Comparison of ENCODE assay signal across 8 cellular contexts in genomic region chr14:75279739-75280447, GRCh38. TPM values are rescaled to one million over a fixed set of nuclear protein-coding genes. Genes with fewer than 3 reads are reported as not detected.
DNase-seq lines count a peak whose midpoint lies in the region; ATAC-seq and TF ChIP-seq lines count a peak whose summit lies in the region.

No MANE protein-coding gene starts in this region.

- CTCF ChIA-PET in T-cell (lab: Charles Lee): interaction anchor here in 1 of 2 donors (1.1 to 2.4 kb wide), 2 partner anchors 14 to 15 kb away, joined by 9 read pairs; no protein-coding TSS in a partner anchor

- H4K20me1 ChIP-seq in fibroblast of lung (ENCODE audit: control insufficient read depth, extremely low read depth, insufficient read depth, low read length): no peaks in the 10 kb centered on the region
- H4K20me1 ChIP-seq in neural cell (ENCODE audit: insufficient read depth): no peaks in the 10 kb centered on the region

- H3K4me3 Mint-ChIP-seq in T-cell: peak overlapping the region; percentile 83 to 95 (median 92)

- peaks cover 4% of the 10 kb centered on the region for H3F3A ChIP-seq in neural cell (ENCODE audit: insufficient read depth, low read length, poor library complexity, severe bottlenecking)

- no peaks in the 10 kb centered on the region for H3K9me3 ChIP-seq in fibroblast of lung (ENCODE audit: control insufficient read depth, insufficient read depth, low read depth, low read length)
- no peaks in the 10 kb centered on the region for H3K9me3 ChIP-seq in neural cell (ENCODE audit: low read length)

- DNase-seq in ELF-1 (ENCODE audit: low read depth, low spot score) (peak; percentile 65), T-cell (peak in 2 of 34 experiments; percentile 24 to 30), fibroblast of lung (ENCODE audit: low read depth in 2 of 2) (peak; percentile 25 to 27), AML-193 (lab: John Stamatoyannopoulos, UW) (no peak), OCI-M2 (lab: John Stamatoyannopoulos, UW; ENCODE audit: unreplicated experiment) (no peak)

- peaks cover 2% of the 10 kb centered on the region for H3K4me1 ChIP-seq in fibroblast of lung (ENCODE audit: control insufficient read depth, extremely low read depth, insufficient read depth, low read length)

- peaks cover 7% of the 10 kb centered on the region for H3K36me3 ChIP-seq in fibroblast of lung (ENCODE audit: control insufficient read depth, insufficient read depth, low read length)
- H3K36me3 ChIP-seq in neural cell (ENCODE audit: insufficient read depth, low read length): no peaks in the 10 kb centered on the region

- H3K4me2 ChIP-seq in fibroblast of lung (ENCODE audit: extremely low read depth, insufficient read depth, low read length): peak overlapping the region; percentile 90
- peak overlapping the region; percentile 91 for H3K4me2 ChIP-seq in neural cell (ENCODE audit: low read length)

- H3K27ac ChIP-seq in fibroblast of lung (ENCODE audit: insufficient read depth, low read length) (peak overlapping the region; percentile 98), neural cell (ENCODE audit: low read length) (peak overlapping the region; percentile 92)

- TF ChIP-seq CTCF in fibroblast of lung (conservative IDR thresholded peaks at IDR 0.05 in 1 of 2, IDR thresholded peaks at IDR 0.05 in 1 of 2; ENCODE audit: low read depth in 1 of 2, low read length in 2 of 2): no peak
- TF ChIP-seq CTCF in neural cell (IDR thresholded peaks at IDR 0.05; ENCODE audit: poor library complexity, severe bottlenecking): no peak

- H3K27ac Mint-ChIP-seq in T-cell: no peak overlapping the region

- H2AFZ ChIP-seq in fibroblast of lung (ENCODE audit: low read length) (no peak overlapping the region), neural cell (ENCODE audit: low read depth, low read length) (no peak overlapping the region)

- POLR2A ChIA-PET in T-cell (lab: Charles Lee): interaction anchor here (1.4 to 4.8 kb wide), 7 partner anchors 10 to 31 kb away, joined by 4 to 52 read pairs (median 16); no protein-coding TSS in a partner anchor

- no peaks in the 10 kb centered on the region for H3K9me3 Mint-ChIP-seq in T-cell

- peaks cover 4% of the 10 kb centered on the region for H3K79me2 ChIP-seq in fibroblast of lung (ENCODE audit: control insufficient read depth, insufficient read depth, low read length)
- H3K79me2 ChIP-seq in neural cell (replicated peaks; ENCODE audit: insufficient read depth, low read length): no peaks in the 10 kb centered on the region

- H3K36me3 Mint-ChIP-seq in T-cell: peaks cover 35% of the 10 kb centered on the region

- ATAC-seq in T-cell (replicated peaks in 1 of 4): no peak
- ATAC-seq in HG03045 (IDR thresholded peaks at IDR 0.05; ENCODE audit: unreplicated experiment): no peak
- ATAC-seq in HG03469 (IDR thresholded peaks at IDR 0.05; ENCODE audit: unreplicated experiment): no peak

- H3K27me3 Mint-ChIP-seq in T-cell: peaks cover 7 to 15% of the 10 kb centered on the region in 2 donors

- peak overlapping the region; percentile 99 for H3K9ac ChIP-seq in fibroblast of lung (ENCODE audit: insufficient read depth, low read length)
- peak overlapping the region; percentile 100 for H3K9ac ChIP-seq in neural cell (ENCODE audit: low read length)

- no peaks in the 10 kb centered on the region for H3K27me3 ChIP-seq in fibroblast of lung (ENCODE audit: control insufficient read depth, insufficient read depth, low read length)
- H3K27me3 ChIP-seq in neural cell (ENCODE audit: insufficient read depth, low read depth, low read length): peaks cover 15% of the 10 kb centered on the region

- no peak for TF ChIP-seq RAD21 in neural cell (conservative IDR thresholded peaks at IDR 0.05)

- H3K4me3 ChIP-seq in fibroblast of lung (replicated peaks in 1 of 4; ENCODE audit: control extremely low read depth in 1 of 4, insufficient read depth in 1 of 4, low read depth in 3 of 4, low read length in 4 of 4) (peak overlapping the region; percentile 78 to 91 (median 82)), neural cell (ENCODE audit: low read length) (peak overlapping the region; percentile 91)

- TF ChIP-seq EP300 in neural cell (conservative IDR thresholded peaks at IDR 0.05; ENCODE audit: poor library complexity, severe bottlenecking): no peak

- H3K4me1 Mint-ChIP-seq in T-cell: peaks cover 45 to 70% (median 64%) of the 10 kb centered on the region in 3 donors

- no peaks in the 10 kb centered on the region for H3K9me2 ChIP-seq in neural cell (ENCODE audit: insufficient read depth, low read length)

TF ChIP-seq in neural cell, 6 proteins besides CTCF, POLR2A, EP300 and RAD21:
- TF ChIP-seq EZH2 (IDR thresholded peaks at IDR 0.05; ENCODE audit: borderline replicate concordance, insufficient read depth, low read length, poor library complexity, severe bottlenecking): no peak
- peak; percentile 5 for TF ChIP-seq SMC3 (conservative IDR thresholded peaks at IDR 0.05; ENCODE audit: poor library complexity)

RNA-seq across cellular contexts. Expression of gene FOS, which starts 1.3 kb away (rescaled TPM):
- total RNA-seq in T-cell (1,000 to 10,000 TPM in 2 of 5 donors, 10 to 100 TPM in 3; 20.4 to 2,951 (median 27.1) TPM), fibroblast of lung (71.4 and 178 TPM in 2 replicates)
- polyA plus RNA-seq in fibroblast of lung (24.6 and 347 TPM in 2 replicates), neural cell (266 and 296 TPM in 2 replicates)
- 20.7 and 373 TPM in 2 replicates for polyA plus RNA-seq in fibroblast of lung (2012)
- polyA minus RNA-seq in fibroblast of lung (ENCODE audit: low replicate concordance) (80.6 and 399 TPM in 2 replicates), neural cell (149 and 226 TPM in 2 replicates)

Comparison
In these comparisons a context has a peak if more than half of its experiments do, and no peak if none do; other contexts are left out.
1. DNase-seq: peak in ELF-1 (single experiment) and fibroblast of lung (2 of 2); none in AML-193 (0 of 2) and OCI-M2 (single experiment).